Comparison of ENCODE assay signal across 8 cellular contexts in genomic region chr4:1026115-1026514, GRCh38. TPM values are rescaled to one million over a fixed set of nuclear protein-coding genes. Genes with fewer than 3 reads are reported as not detected.
A peak's percentile ranks its signal among the peaks of the same experiment; 100 is the strongest.
DNase-seq lines count a peak whose midpoint lies in the region; ATAC-seq lines count a peak whose summit lies in the region.

No MANE protein-coding gene starts in this region.

- intact Hi-C loops in left cardiac atrium (cut with DNase I) = no loop called here

- DNase-seq in NCI-H82 (lab: John Stamatoyannopoulos, UW) (peak; percentile 31), NCI-H82 treated with DMSO at 0.1 percent for 48 hours (lab: John Stamatoyannopoulos, UW; ENCODE audit: unreplicated experiment) (no peak), T-helper 2 cell (peak in 3 of 5 experiments; percentile 15 to 72 (median 22)), left cardiac atrium (no peak), NCI-H748 (lab: John Stamatoyannopoulos, UW; ENCODE audit: unreplicated experiment) (no peak), NCI-H1105 treated with DMSO at 0.1 percent for 48 hours (lab: John Stamatoyannopoulos, UW) (no peak), NCI-H1417 treated with DMSO at 0.1 percent for 48 hours (lab: John Stamatoyannopoulos, UW) (no peak)

- ATAC-seq in HG02759 (IDR thresholded peaks at IDR 0.05; ENCODE audit: unreplicated experiment) (peak; percentile 64), left cardiac atrium (peak; percentile 19 to 55)

RNA-seq across cellular contexts. Expression of gene FGFRL1, which starts 14.7 kb away (rescaled TPM):
- 10 to 100 TPM; 21.6 to 29.0 TPM for total RNA-seq in left cardiac atrium

RNA-seq across cellular contexts. Expression of gene SLC26A1, which starts 32.9 kb away (rescaled TPM):
- total RNA-seq in left cardiac atrium = under 1 TPM in 1 of 2 donors, not detected in 1; 0.27 TPM

RNA-seq across cellular contexts. Expression of gene IDUA, which starts 39.3 kb away (rescaled TPM):
- total RNA-seq in left cardiac atrium = 10 to 100 TPM; 15.4 to 18.7 TPM

RNA-seq across cellular contexts. Expression of gene DGKQ, which starts 52.7 kb away (rescaled TPM):
- 1 to 10 TPM; 5.1 to 5.6 TPM for total RNA-seq in left cardiac atrium

Comparison
In these comparisons a context has a peak if more than half of its experiments do, and no peak if none do; other contexts are left out.
1. DNase-seq: peak in NCI-H82 (single experiment) and T-helper 2 cell (3 of 5); none in NCI-H82 treated with DMSO at 0.1 percent for 48 hours (single experiment), left cardiac atrium (single experiment), NCI-H748 (single experiment), NCI-H1105 treated with DMSO at 0.1 percent for 48 hours (single experiment) and NCI-H1417 treated with DMSO at 0.1 percent for 48 hours (single experiment).